Comparison of ENCODE assay signal across 8 cellular contexts in the genomic region with DNA sequence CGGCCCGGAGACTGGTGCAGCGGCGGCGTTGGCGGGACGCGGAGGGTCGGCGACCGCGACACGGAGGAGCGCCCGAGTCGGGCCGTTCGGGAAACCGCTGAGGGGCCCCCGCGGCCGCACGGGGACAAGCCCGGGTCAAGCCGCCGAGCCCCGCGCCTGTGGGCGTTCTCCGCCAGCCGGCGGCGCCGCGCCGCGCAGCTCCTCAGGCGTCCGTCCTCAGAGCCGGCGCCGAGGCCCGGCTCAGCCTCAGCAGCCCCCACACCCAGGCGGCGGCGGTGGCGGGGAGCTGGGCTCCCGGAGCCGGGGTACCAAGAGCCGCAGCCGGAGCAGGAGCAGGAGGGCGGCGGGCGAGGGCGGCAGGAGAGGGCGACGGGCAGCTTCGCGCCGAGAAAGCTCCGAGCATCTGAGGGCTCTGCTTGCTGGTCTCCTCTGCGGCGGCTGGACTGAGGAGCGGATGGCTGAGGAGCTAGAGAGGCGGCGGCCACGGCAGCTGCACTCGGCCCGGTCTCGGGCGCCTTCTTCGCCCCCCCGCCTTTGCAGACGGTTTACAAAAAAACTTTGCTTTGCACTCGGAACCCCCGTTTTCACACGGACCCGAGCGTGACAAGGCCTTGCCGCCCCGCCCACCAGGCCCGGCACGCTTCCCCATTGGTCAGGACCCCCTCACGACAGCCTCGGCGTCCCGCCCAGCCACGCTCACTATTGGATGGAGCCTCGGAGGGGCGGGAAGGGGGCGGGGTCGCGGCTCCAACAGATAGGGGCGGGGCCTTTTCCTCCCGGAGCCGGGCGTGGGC. TPM values are rescaled to one million over a fixed set of nuclear protein-coding genes. Genes with fewer than 3 reads are reported as not detected.
DNase-seq lines count a peak whose midpoint lies in the region; ATAC-seq and TF ChIP-seq lines count a peak whose summit lies in the region.

A gene with protein sequence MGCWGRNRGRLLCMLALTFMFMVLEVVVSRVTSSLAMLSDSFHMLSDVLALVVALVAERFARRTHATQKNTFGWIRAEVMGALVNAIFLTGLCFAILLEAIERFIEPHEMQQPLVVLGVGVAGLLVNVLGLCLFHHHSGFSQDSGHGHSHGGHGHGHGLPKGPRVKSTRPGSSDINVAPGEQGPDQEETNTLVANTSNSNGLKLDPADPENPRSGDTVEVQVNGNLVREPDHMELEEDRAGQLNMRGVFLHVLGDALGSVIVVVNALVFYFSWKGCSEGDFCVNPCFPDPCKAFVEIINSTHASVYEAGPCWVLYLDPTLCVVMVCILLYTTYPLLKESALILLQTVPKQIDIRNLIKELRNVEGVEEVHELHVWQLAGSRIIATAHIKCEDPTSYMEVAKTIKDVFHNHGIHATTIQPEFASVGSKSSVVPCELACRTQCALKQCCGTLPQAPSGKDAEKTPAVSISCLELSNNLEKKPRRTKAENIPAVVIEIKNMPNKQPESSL (minus strand): TSS at position 522 of the 794 bp plus-strand sequence. CDS start 549 bp downstream, outside the sequence.

- no peaks in the 10 kb centered on the region for H3K9me3 ChIP-seq in mucosa of stomach (ENCODE audit: control insufficient read depth, low read length)

- peak within 1 kb of the TSS; percentile 96 to 97 (median 97) for H3K4me3 Mint-ChIP-seq in IgD-negative memory B cell

- no peaks in the 10 kb centered on the region for H3K9me3 Mint-ChIP-seq in IgD-negative memory B cell

- DNase-seq in DMS 273 treated with DMSO at 0.1 percent for 48 hours (lab: John Stamatoyannopoulos, UW) (peak; percentile 92), OCI-M2 (lab: John Stamatoyannopoulos, UW; ENCODE audit: unreplicated experiment) (peak; percentile 19), activated T-cell treated with anti-CD3 and anti-CD28 coated beads for 48 hours (ENCODE audit: low read depth) (peak; percentile 100), epithelial cell of proximal tubule (ENCODE audit: low read depth) (peak; percentile 66)
- DNase-seq in stimulated activated CD8-positive, alpha-beta memory T cell treated with anti-CD3 and anti-CD28 coated beads, Interleukin-7, amount 100 ng/mL, for 1 hour (ENCODE audit: low read depth in 2 of 2), result peak; percentile 99 to 100

- peaks cover 26 to 39% (median 30%) of the 10 kb centered on the region in 3 donors for H3K4me1 Mint-ChIP-seq in IgD-negative memory B cell

- no peaks in the 10 kb centered on the region for H3K36me3 ChIP-seq in mucosa of stomach (ENCODE audit: control insufficient read depth, insufficient read depth, low read length)

- H3K4me3 ChIP-seq in epithelial cell of proximal tubule (ENCODE audit: low read depth, low read length), result peak within 1 kb of the TSS; percentile 73
- peak within 1 kb of the TSS; percentile 88 for H3K4me3 ChIP-seq in mucosa of stomach (ENCODE audit: low read length)

- H3K27me3 ChIP-seq in mucosa of stomach (ENCODE audit: control insufficient read depth, insufficient read depth, low read length), result no peaks in the 10 kb centered on the region

- peak; percentile 83 for ATAC-seq in GM21529 (IDR thresholded peaks at IDR 0.05; ENCODE audit: unreplicated experiment)

- peak within 1 kb of the TSS; percentile 91 for H3K9ac ChIP-seq in mucosa of stomach (ENCODE audit: low read length)

- peaks cover 8% of the 10 kb centered on the region for H3K4me1 ChIP-seq in mucosa of stomach (ENCODE audit: control insufficient read depth, insufficient read depth, low read length)

- H3K36me3 Mint-ChIP-seq in IgD-negative memory B cell, result peaks cover 2% of the 10 kb centered on the region

- no peak for TF ChIP-seq CTCF in epithelial cell of proximal tubule (conservative IDR thresholded peaks at IDR 0.05; ENCODE audit: low read depth, low read length)

- H3K27me3 Mint-ChIP-seq in IgD-negative memory B cell, result no peaks in the 10 kb centered on the region

- peak within 1 kb of the TSS; percentile 89 to 97 (median 94) for H3K27ac Mint-ChIP-seq in IgD-negative memory B cell

RNA-seq across cellular contexts. Expression of the gene that starts here (rescaled TPM):
- polyA plus RNA-seq in IgD-negative memory B cell, result 2.5 TPM
- total RNA-seq in epithelial cell of proximal tubule, result 5.4 and 6.9 TPM in 2 replicates

Comparison
In these comparisons a context has a peak if more than half of its experiments do, and no peak if none do; other contexts are left out.
1. Peak in every context shown above with its lines: DNase-seq, ATAC-seq and H3K4me3 ChIP-seq.
2. DNase-seq: peak in every context shown above with its lines; median percentile 100 in activated T-cell treated with anti-CD3 and anti-CD28 coated beads for 48 hours; 100 in stimulated activated CD8-positive, alpha-beta memory T cell treated with anti-CD3 and anti-CD28 coated beads, Interleukin-7, amount 100 ng/mL, for 1 hour; 92 in DMS 273 treated with DMSO at 0.1 percent for 48 hours; 66 in epithelial cell of proximal tubule; 19 in OCI-M2.